Comparison of ENCODE assay signal across 8 cellular contexts in genomic region chr5:172418847-172419810, GRCh38. TPM values are rescaled to one million over a fixed set of nuclear protein-coding genes. Genes with fewer than 3 reads are reported as not detected.
A peak's percentile ranks its signal among the peaks of the same experiment; 100 is the strongest.
DNase-seq lines count a peak whose midpoint lies in the region; ATAC-seq and TF ChIP-seq lines count a peak whose summit lies in the region.

No MANE protein-coding gene starts in this region.

- H3K9me3 ChIP-seq in mesenchymal stem cell (ENCODE audit: control insufficient read depth, low read length) = no peaks in the 10 kb centered on the region
- no peaks in the 10 kb centered on the region for H3K9me3 ChIP-seq in testis

- no peak for ATAC-seq in GM19463 (IDR thresholded peaks at IDR 0.05; ENCODE audit: unreplicated experiment)

- H4K8ac ChIP-seq in mesenchymal stem cell (ENCODE audit: low read length) = peak overlapping the region; percentile 14

- intact Hi-C loops in testis (cut with DNase I; ENCODE audit: low total_unique reads) = no loop called here

- peak overlapping the region; percentile 85 for H3K9ac ChIP-seq in mesenchymal stem cell (ENCODE audit: low read length)

- TF ChIP-seq CTCF in testis (IDR thresholded peaks at IDR 0.05) = no peak

- H2BK15ac ChIP-seq in mesenchymal stem cell (ENCODE audit: low read depth, poor library complexity, severe bottlenecking) = no peak overlapping the region

- no peak overlapping the region for H3K4me2 ChIP-seq in mesenchymal stem cell (ENCODE audit: low read length, poor library complexity, severe bottlenecking)

- H3K18ac ChIP-seq in mesenchymal stem cell (ENCODE audit: low read depth in 1 of 2, low read length in 2 of 2) = peak overlapping the region in 1 of 2 experiments; percentile 73

- H3K23ac ChIP-seq in mesenchymal stem cell (ENCODE audit: low read length in 2 of 2) = no peak overlapping the region

- H3K4me3 ChIP-seq in mesenchymal stem cell (ENCODE audit: insufficient read depth in 1 of 2, low read depth in 1 of 2, low read length in 2 of 2) = peak overlapping the region in 1 of 2 experiments; percentile 32
- no peak overlapping the region for H3K4me3 ChIP-seq in testis

- peaks cover 32% of the 10 kb centered on the region for H3K79me1 ChIP-seq in mesenchymal stem cell (replicated peaks; ENCODE audit: low read length, poor library complexity, severe bottlenecking)

- peak overlapping the region; percentile 49 for H4K91ac ChIP-seq in mesenchymal stem cell (ENCODE audit: low read length)

- H3K36me3 ChIP-seq in mesenchymal stem cell (ENCODE audit: control insufficient read depth in 1 of 2, insufficient read depth in 2 of 2, low read depth in 1 of 2, low read length in 2 of 2) (peaks cover 54 to 66% of the 10 kb centered on the region in 2 experiments), testis (ENCODE audit: low read depth, missing control alignments) (no peaks in the 10 kb centered on the region)

- H2BK5ac ChIP-seq in mesenchymal stem cell (ENCODE audit: low read depth, low read length, poor library complexity, severe bottlenecking) = no peak overlapping the region

- TF ChIP-seq POLR2A in testis (IDR thresholded peaks at IDR 0.05) = no peak

- no peak overlapping the region for H2AFZ ChIP-seq in mesenchymal stem cell (ENCODE audit: low read depth, low read length)

- DNase-seq in NCI-H446 (lab: John Stamatoyannopoulos, UW) (peak; percentile 74 to 78), mesenchymal stem cell (no peak), testis (no peak), GM19240 (ENCODE audit: insufficient read length, low spot score) (no peak), NCI-H146 (lab: John Stamatoyannopoulos, UW) (no peak), epidermal melanocyte (ENCODE audit: insufficient read length, low spot score) (no peak)

- H2BK120ac ChIP-seq in mesenchymal stem cell (ENCODE audit: low read depth, low read length) = no peak overlapping the region

- H3K27me3 ChIP-seq in mesenchymal stem cell (ENCODE audit: control insufficient read depth in 1 of 2, insufficient read depth in 1 of 2, low read length in 2 of 2) = no peaks in the 10 kb centered on the region
- H3K27me3 ChIP-seq in testis = no peaks in the 10 kb centered on the region

- peak overlapping the region; percentile 7 for H2AK5ac ChIP-seq in mesenchymal stem cell (ENCODE audit: low read length, severe bottlenecking)

- WGBS in mesenchymal stem cell = 97% methylated on average over 19 of the region's 20 CpGs
- WGBS in testis, 2 donors = 57 to 60% methylated on average over 20 of the region's 20 CpGs

- H3K4ac ChIP-seq in mesenchymal stem cell (ENCODE audit: low read depth in 1 of 2, low read length in 2 of 2) = no peak overlapping the region

- no peak overlapping the region for H3K14ac ChIP-seq in mesenchymal stem cell (ENCODE audit: low read length in 2 of 2)

- peaks cover 35% of the 10 kb centered on the region for H3K4me1 ChIP-seq in mesenchymal stem cell (ENCODE audit: control insufficient read depth, insufficient read depth, low read depth, low read length)
- H3K4me1 ChIP-seq in testis = peaks cover 70% of the 10 kb centered on the region

- H2BK12ac ChIP-seq in mesenchymal stem cell (ENCODE audit: low read length in 2 of 2) = no peak overlapping the region

- H3K27ac ChIP-seq in cingulate gyrus (ENCODE audit: low read depth, low read length) (peak overlapping the region; percentile 90), mesenchymal stem cell (ENCODE audit: low read length, poor library complexity, severe bottlenecking) (peak overlapping the region; percentile 69), testis (peak overlapping the region; percentile 81 to 87)

RNA-seq across cellular contexts. Expression of gene SH3PXD2B, which starts 35.2 kb away (rescaled TPM):
- polyA plus RNA-seq in mesenchymal stem cell (2013, experiment 1 of 2) = 25.7 TPM
- 23.0 TPM for polyA plus RNA-seq in mesenchymal stem cell (2013, experiment 2 of 2)
- 10 to 100 TPM; 18.3 to 29.4 TPM for total RNA-seq in testis
- 20.2 TPM for polyA plus RNA-seq in testis (ENCODE audit: insufficient read depth, low read depth, low replicate concordance)

Comparison
In these comparisons a context has a peak if more than half of its experiments do, and no peak if none do; other contexts are left out.
1. DNase-seq: peak in NCI-H446 (2 of 2); none in mesenchymal stem cell (single experiment), testis (single experiment), GM19240 (single experiment), NCI-H146 (single experiment) and epidermal melanocyte (single experiment).
2. Peak in every context shown above with its lines, with median percentiles within 50 percentile points of each other: H3K27ac ChIP-seq.